In genomic region chr7:150778738-150779301, GRCh38 we compare ENCODE assay signal across 1 cellular context.
TF ChIP-seq lines count a peak whose summit lies in the region.

No MANE protein-coding gene starts in this region.

TF ChIP-seq in Ishikawa, 13 proteins besides CTCF, POLR2A, EP300 and RAD21 (continued from another document):
- TF ChIP-seq USF1 (IDR thresholded peaks at IDR 0.05) (no peak), YY1 (IDR thresholded peaks at IDR 0.05; ENCODE audit: low read depth) (no peak), ZBTB7A (IDR thresholded peaks at IDR 0.05; ENCODE audit: low read depth) (no peak), TAF1 (IDR thresholded peaks at IDR 0.05; ENCODE audit: low read depth) (no peak), CREB1 (IDR thresholded peaks at IDR 0.05; ENCODE audit: low read depth) (no peak), EGR1 (IDR thresholded peaks at IDR 0.05) (no peak), CEBPB (IDR thresholded peaks at IDR 0.05) (no peak), FOXM1 (IDR thresholded peaks at IDR 0.05; ENCODE audit: borderline replicate concordance, low read depth) (no peak), MAX (IDR thresholded peaks at IDR 0.05) (no peak), NFIC (IDR thresholded peaks at IDR 0.05) (no peak)
